8 cellular contexts compared by ENCODE assay signal in genomic region chr2:42169100-42169868, GRCh38. TPM values are rescaled to one million over a fixed set of nuclear protein-coding genes. Genes with fewer than 3 reads are reported as not detected.
DNase-seq lines count a peak whose midpoint lies in the region; ATAC-seq and TF ChIP-seq lines count a peak whose summit lies in the region.

EML4 (plus strand) TSS chr2:42169353; CDS start chr2:42169612, 259 bp downstream.

- no peak for TF ChIP-seq CTCF in AG04449 (IDR thresholded peaks at IDR 0.05; ENCODE audit: insufficient read depth, low read length, missing control alignments)
- no peak for TF ChIP-seq CTCF in activated B cell treated with CpG ODN at 0.5 μM for 24 hours (IDR thresholded peaks at IDR 0.05)
- no peak for TF ChIP-seq CTCF in cardiac fibroblast (IDR thresholded peaks at IDR 0.05; ENCODE audit: low read depth, low read length)
- no peak for TF ChIP-seq CTCF in spleen (IDR thresholded peaks at IDR 0.05 in 8 of 11, conservative IDR thresholded peaks at IDR 0.05 in 3 of 11)

- H3K27ac ChIP-seq in spleen: peak within 1 kb of the TSS; percentile 89 to 99 (median 97)

- CTCF ChIA-PET in AG04449 (lab: Yijun Ruan, JAX): no interaction called here
- CTCF ChIA-PET in activated B cell treated with CpG ODN at 0.5 μM for 24 hours (lab: Charles Lee): interaction anchor here (1.0 to 2.0 kb wide), 2 partner anchors 36 to 64 kb away, joined by 3 to 7 read pairs; no protein-coding TSS in a partner anchor

- no peaks in the 10 kb centered on the region for H3K27me3 Mint-ChIP-seq in activated B cell treated with CpG ODN at 0.5 μM for 24 hours

- H3K4me3 Mint-ChIP-seq in activated B cell treated with CpG ODN at 0.5 μM for 24 hours: no peak within 1 kb of the TSS

- no peak within 1 kb of the TSS for H3K27ac Mint-ChIP-seq in activated B cell treated with CpG ODN at 0.5 μM for 24 hours

- no peaks in the 10 kb centered on the region for H3K9me3 Mint-ChIP-seq in activated B cell treated with CpG ODN at 0.5 μM for 24 hours

- 0 to 1% (median 0%) methylated on average over 39 to 87 of the region's 87 CpGs for WGBS in spleen, 5 donors

- peaks cover 30 to 72% (median 44%) of the 10 kb centered on the region in 6 donors for H3K4me1 ChIP-seq in spleen

- ATAC-seq in GM18907 (IDR thresholded peaks at IDR 0.05; ENCODE audit: unreplicated experiment) (peak; percentile 89), HG03139 (IDR thresholded peaks at IDR 0.05; ENCODE audit: unreplicated experiment) (peak; percentile 80), activated B cell treated with CpG ODN at 0.5 μM for 24 hours (ENCODE audit: low read depth) (peak; percentile 88)

- H3K36me3 Mint-ChIP-seq in activated B cell treated with CpG ODN at 0.5 μM for 24 hours (ENCODE audit: low read depth): peaks cover 4% of the 10 kb centered on the region

- DNase-seq in AG04449 (ENCODE audit: low read depth, low spot score) (peak; percentile 37), NCI-H226 (peak; percentile 47), activated B cell treated with CpG ODN at 0.5 μM for 24 hours (peak; percentile 97), cardiac fibroblast (ENCODE audit: low read depth in 2 of 2) (peak; percentile 88 to 95), inferior parietal cortex (ENCODE audit: extremely low spot score) (peak; percentile 90), spleen (peak; percentile 98)

- H3K4me3 ChIP-seq in AG04449 (ENCODE audit: low read depth, low read length) (peak within 1 kb of the TSS; percentile 94), cardiac fibroblast (replicated peaks in 1 of 2; ENCODE audit: low read depth in 2 of 2, low read length in 2 of 2) (peak within 1 kb of the TSS; percentile 93 to 97), spleen (peak within 1 kb of the TSS; percentile 72 to 86 (median 80))

- H3K4me1 Mint-ChIP-seq in activated B cell treated with CpG ODN at 0.5 μM for 24 hours: peaks cover 26% of the 10 kb centered on the region

- POLR2A ChIA-PET in AG04449 (lab: Yijun Ruan, JAX) (no interaction called here), activated B cell treated with CpG ODN at 0.5 μM for 24 hours (lab: Charles Lee) (interaction anchor here (0.5 to 5.9 kb wide), 12 partner anchors 23 to 69 kb away, joined by 3 to 62 read pairs (median 3); no protein-coding TSS in a partner anchor)

- peak in 1 of 3 donors; percentile 83 for TF ChIP-seq POLR2A in spleen (IDR thresholded peaks at IDR 0.05)

- no peaks in the 10 kb centered on the region for H3K9me3 ChIP-seq in spleen

- intact Hi-C loops in activated B cell treated with CpG ODN at 0.5 μM for 24 hours (cut with micrococcal nuclease): loop anchor here (1.0 kb wide), 6 partner anchors 15 to 329 kb away; partner anchors contain the start of gene COX7A2L
- intact Hi-C loops in spleen (cut with DNase I; ENCODE audit: low total_unique reads): no loop called here

- H3K36me3 ChIP-seq in spleen: no peaks in the 10 kb centered on the region

- no peaks in the 10 kb centered on the region for H3K27me3 ChIP-seq in spleen (replicated peaks in 1 of 7)

RNA-seq across cellular contexts. Expression of gene EML4, which starts in this region (rescaled TPM):
- total RNA-seq in activated B cell treated with CpG ODN at 0.5 μM for 24 hours (83.2 and 95.8 TPM in 2 replicates), spleen (100 to 1,000 TPM in 4 of 7 donors, 10 to 100 TPM in 3; 75.2 to 176 (median 103) TPM)
- 10 to 100 TPM; 25.4 to 42.0 (median 32.0) TPM for polyA plus RNA-seq in spleen

Comparison
In these comparisons a context has a peak if more than half of its experiments do, and no peak if none do; other contexts are left out.
1. Peak in every context shown above with its lines: DNase-seq, ATAC-seq, H3K4me3 ChIP-seq and H3K27ac ChIP-seq.
2. DNase-seq: peak in every context shown above with its lines; median percentile 98 in spleen; 97 in activated B cell treated with CpG ODN at 0.5 μM for 24 hours; 92 in cardiac fibroblast; 90 in inferior parietal cortex; 47 in NCI-H226; 37 in AG04449.